Comparison of ENCODE assay signal across 8 cellular contexts in the genomic region with DNA sequence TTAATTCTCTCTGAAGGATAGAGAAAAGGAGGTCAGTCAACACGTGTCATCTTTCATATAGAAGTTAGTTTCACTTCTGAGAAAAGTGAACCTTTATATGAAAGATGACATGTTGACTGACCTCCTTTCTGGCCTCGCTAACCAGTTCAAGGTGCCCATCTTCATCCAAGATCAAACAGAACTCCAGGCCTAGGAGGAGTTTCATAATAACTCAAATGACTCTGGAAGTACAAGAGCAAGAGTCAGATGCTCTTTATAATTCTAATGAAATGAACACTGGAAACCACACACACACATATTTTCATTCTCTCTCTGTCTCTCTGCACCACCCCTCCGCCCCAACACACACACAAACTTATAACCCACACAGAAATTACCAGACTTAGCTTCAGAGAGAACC. TPM values are rescaled to one million over a fixed set of nuclear protein-coding genes. Genes with fewer than 3 reads are reported as not detected.
DNase-seq lines count a peak whose midpoint lies in the region; ATAC-seq and TF ChIP-seq lines count a peak whose summit lies in the region.

No MANE protein-coding gene starts in this region.

- H3K27ac ChIP-seq in muscle layer of colon (ENCODE audit: low read depth, low read length), result peak overlapping the region; percentile 41
- no peak overlapping the region for H3K27ac ChIP-seq in GM23338 (ENCODE audit: low read depth)

- H3K9me3 Mint-ChIP-seq in GM23338, result peaks cover 4% of the 10 kb centered on the region; the same call in 1 of the 3 replicates

- H3K4me1 Mint-ChIP-seq in GM23338, result no peaks in the 10 kb centered on the region

- DNase-seq in SK-MEL-5 (ENCODE audit: low read depth, low spot score) (peak; percentile 54), GF-D8 (lab: John Stamatoyannopoulos, UW) (no peak), GM23338 (ENCODE audit: low spot score) (no peak), NCI-H2227 (lab: John Stamatoyannopoulos, UW; ENCODE audit: unreplicated experiment) (no peak)

- H3K79me2 ChIP-seq in GM23338 (replicated peaks; ENCODE audit: insufficient read depth), result no peaks in the 10 kb centered on the region

- H2AFZ ChIP-seq in GM23338, result no peak overlapping the region

- TF ChIP-seq CTCF in GM23338 (conservative IDR thresholded peaks at IDR 0.05; ENCODE audit: low read depth in 2 of 2), result no peak

- no peaks in the 10 kb centered on the region for H3K27me3 Mint-ChIP-seq in GM23338 (ENCODE audit: insufficient read depth, low read depth, poor library complexity)

- H3K4me3 ChIP-seq in muscle layer of colon (ENCODE audit: low read depth in 1 of 2, low read length in 2 of 2) (no peak overlapping the region), GM23338 (no peak overlapping the region)

- peaks cover 35% of the 10 kb centered on the region for H3K4me1 ChIP-seq in muscle layer of colon (ENCODE audit: insufficient read depth, low read length)
- no peaks in the 10 kb centered on the region for H3K4me1 ChIP-seq in GM23338 (ENCODE audit: insufficient read depth)

- in situ Hi-C loops in SK-MEL-5 (cut with HindIII; ENCODE audit: low pct_unique_long_range_greater_than_20kb, low sequenced_read_pairs), result loop anchor here (25.0 kb wide), 1 partner anchor 107 kb away; no protein-coding TSS in a partner anchor

- no peak overlapping the region for H3K4me3 Mint-ChIP-seq in GM23338

- H3K9ac ChIP-seq in muscle layer of colon (ENCODE audit: low read length), result peak overlapping the region; percentile 18

- no peaks in the 10 kb centered on the region for H3K9me2 ChIP-seq in GM23338 (ENCODE audit: insufficient read depth)

- no peaks in the 10 kb centered on the region for H3F3A ChIP-seq in GM23338 (replicated peaks; ENCODE audit: low read depth)

- ATAC-seq in GM18511 (IDR thresholded peaks at IDR 0.05; ENCODE audit: unreplicated experiment) (peak; percentile 54), GM21786 (IDR thresholded peaks at IDR 0.05; ENCODE audit: unreplicated experiment) (peak; percentile 42), GM23338 (no peak), HG02884 (IDR thresholded peaks at IDR 0.05; ENCODE audit: unreplicated experiment) (no peak)

- H3K36me3 ChIP-seq in muscle layer of colon (ENCODE audit: insufficient read depth, low read length) (no peaks in the 10 kb centered on the region), GM23338 (ENCODE audit: insufficient read depth) (no peaks in the 10 kb centered on the region)

- H3K27me3 ChIP-seq in muscle layer of colon (ENCODE audit: control insufficient read depth in 1 of 2, insufficient read depth in 2 of 2, low read length in 2 of 2) (no peaks in the 10 kb centered on the region), GM23338 (ENCODE audit: insufficient read depth) (no peaks in the 10 kb centered on the region)

- H4K20me1 ChIP-seq in GM23338 (replicated peaks; ENCODE audit: insufficient read depth), result no peaks in the 10 kb centered on the region

- no peak overlapping the region for H3K4me2 ChIP-seq in GM23338

- no peaks in the 10 kb centered on the region for H3K36me3 Mint-ChIP-seq in GM23338 (ENCODE audit: low read depth)

- H3K27ac Mint-ChIP-seq in GM23338, result no peak overlapping the region

- H3K9me3 ChIP-seq in muscle layer of colon (ENCODE audit: low read length), result no peaks in the 10 kb centered on the region

TF ChIP-seq in GM23338, 12 proteins besides CTCF, POLR2A, EP300 and RAD21 (continues in another document):
- TF ChIP-seq ZNF331 (CRISPR knock-in tag; IDR thresholded peaks at IDR 0.05; ENCODE audit: low read depth) (no peak), CREB1 (CRISPR knock-in tag; IDR thresholded peaks at IDR 0.05; ENCODE audit: low read depth) (no peak), JUNB (IDR thresholded peaks at IDR 0.05; ENCODE audit: unreplicated experiment) (no peak), NANOG (IDR thresholded peaks at IDR 0.05; ENCODE audit: borderline replicate concordance) (no peak), REST (IDR thresholded peaks at IDR 0.05; ENCODE audit: unreplicated experiment) (no peak), EZH2 (IDR thresholded peaks at IDR 0.05; ENCODE audit: low read depth, unreplicated experiment) (no peak), STAT1 (IDR thresholded peaks at IDR 0.05; ENCODE audit: unreplicated experiment) (no peak)
- TF ChIP-seq, protein P1, sequence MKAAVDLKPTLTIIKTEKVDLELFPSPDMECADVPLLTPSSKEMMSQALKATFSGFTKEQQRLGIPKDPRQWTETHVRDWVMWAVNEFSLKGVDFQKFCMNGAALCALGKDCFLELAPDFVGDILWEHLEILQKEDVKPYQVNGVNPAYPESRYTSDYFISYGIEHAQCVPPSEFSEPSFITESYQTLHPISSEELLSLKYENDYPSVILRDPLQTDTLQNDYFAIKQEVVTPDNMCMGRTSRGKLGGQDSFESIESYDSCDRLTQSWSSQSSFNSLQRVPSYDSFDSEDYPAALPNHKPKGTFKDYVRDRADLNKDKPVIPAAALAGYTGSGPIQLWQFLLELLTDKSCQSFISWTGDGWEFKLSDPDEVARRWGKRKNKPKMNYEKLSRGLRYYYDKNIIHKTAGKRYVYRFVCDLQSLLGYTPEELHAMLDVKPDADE (IDR thresholded peaks at IDR 0.05), result no peak

RNA-seq across cellular contexts. Expression of gene ANKRD44, which starts 16.3 kb away (rescaled TPM):
- 34.6 and 42.2 TPM in 2 replicates for total RNA-seq in SK-MEL-5 (2014; rRNA removed; shearing (Covaris generic))
- polyA plus RNA-seq in SK-MEL-5 (2015; cell fraction: cytosol; rRNA removed), result 55.1 and 66.0 TPM in 2 replicates
- 35.8 and 44.4 TPM in 2 replicates for polyA plus RNA-seq in SK-MEL-5 (2015; cell fraction: nucleus; rRNA removed)
- 0.56 and 1.7 TPM in 2 replicates for total RNA-seq in GM23338 (2014; rRNA removed; shearing (Covaris generic))
- polyA plus RNA-seq in GM23338 (2016; fragmentation: Nextera tagmentation; extraction: Ambion mirVana), result 0.37 and 0.44 TPM in 2 replicates

Comparison
In these comparisons a context has a peak if more than half of its experiments do, and no peak if none do; other contexts are left out.
1. ATAC-seq: peak in GM18511 (single experiment) and GM21786 (single experiment); none in GM23338 (single experiment) and HG02884 (single experiment).
2. RNA of gene ANKRD44, which starts 16.3 kb away (total RNA-seq): 34.6 to 42.2 TPM in SK-MEL-5; 0.56 to 1.7 TPM in GM23338; every median in the first group is over 10 times any median in the second.